ENCODE assay signal across 1 cellular context in genomic region chr19:1591421-1592022, GRCh38.
A peak's percentile ranks its signal among the peaks of the same experiment; 100 is the strongest.
TF ChIP-seq lines count a peak whose summit lies in the region.

No MANE protein-coding gene starts in this region.

TF ChIP-seq in K562, 482 proteins besides CTCF, POLR2A, EP300 and RAD21 (continued from another document):
- peak in 1 of 2 experiments; percentile 6; a peak in 1 of 4 replicates for TF ChIP-seq MNT (conservative IDR thresholded peaks at IDR 0.05)
- 0 out of 2 replicates have a peak, but pooled peaks have one; percentile 1 for TF ChIP-seq ZBTB7A (IDR thresholded peaks at IDR 0.05; ENCODE audit: borderline replicate concordance, control insufficient read depth, low read depth, low read length)
- TF ChIP-seq GTF2E2 (tag; IDR thresholded peaks at IDR 0.05), result peak; percentile 16; the same call in 1 of the 2 replicates
- TF ChIP-seq ZNF395 (CRISPR knock-in tag; IDR thresholded peaks at IDR 0.05), result no peak; the same call in 1 of the 2 replicates
- 0 out of 4 replicates have a peak, but pooled peaks of 1 of the 2 experiments have one; percentile 30 for TF ChIP-seq SIN3A (IDR thresholded peaks at IDR 0.05; ENCODE audit: borderline replicate concordance in 2 of 2, control insufficient read depth in 1 of 2, low read depth in 2 of 2, low read length in 2 of 2)
- no peak for TF ChIP-seq SAFB2 (IDR thresholded peaks at IDR 0.05; ENCODE audit: borderline replicate concordance, low read depth, low read length, severe bottlenecking)
- no peak for TF ChIP-seq ETV5 (CRISPR knock-in tag; IDR thresholded peaks at IDR 0.05; ENCODE audit: low read depth)
- TF ChIP-seq ZBTB9 (CRISPR knock-in tag; IDR thresholded peaks at IDR 0.05), result peak; percentile 14; the same call in 1 of the 2 replicates
- 0 out of 2 replicates have a peak, but pooled peaks have one; percentile 20 for TF ChIP-seq LCOR (CRISPR knock-in tag; IDR thresholded peaks at IDR 0.05)
- no peak for TF ChIP-seq SOX6 (IDR thresholded peaks at IDR 0.05)
- TF ChIP-seq GABPA (tag; conservative IDR thresholded peaks at IDR 0.05; ENCODE audit: low read depth), result no peak
- no peak for TF ChIP-seq RBM22 (IDR thresholded peaks at IDR 0.05; ENCODE audit: low read depth, low read length, poor library complexity, severe bottlenecking)
- TF ChIP-seq E2F4 (CRISPR knock-in tag; IDR thresholded peaks at IDR 0.05; ENCODE audit: low read depth), result no peak
- TF ChIP-seq RREB1 (CRISPR knock-in tag; IDR thresholded peaks at IDR 0.05), result peak; percentile 47; the same call in 1 of the 2 replicates
- peak; percentile 34; the same call in 1 of the 2 replicates for TF ChIP-seq NFRKB (IDR thresholded peaks at IDR 0.05; ENCODE audit: low read depth)
- TF ChIP-seq GABPB1 (CRISPR knock-in tag; IDR thresholded peaks at IDR 0.05), result peak; percentile 47; the same call in 1 of the 2 replicates
- peak; percentile 51 for TF ChIP-seq RBM39 (optimal IDR thresholded peaks at IDR 0.05; ENCODE audit: low read depth, low read length)
